9 cellular contexts compared by ENCODE assay signal in the genomic region with DNA sequence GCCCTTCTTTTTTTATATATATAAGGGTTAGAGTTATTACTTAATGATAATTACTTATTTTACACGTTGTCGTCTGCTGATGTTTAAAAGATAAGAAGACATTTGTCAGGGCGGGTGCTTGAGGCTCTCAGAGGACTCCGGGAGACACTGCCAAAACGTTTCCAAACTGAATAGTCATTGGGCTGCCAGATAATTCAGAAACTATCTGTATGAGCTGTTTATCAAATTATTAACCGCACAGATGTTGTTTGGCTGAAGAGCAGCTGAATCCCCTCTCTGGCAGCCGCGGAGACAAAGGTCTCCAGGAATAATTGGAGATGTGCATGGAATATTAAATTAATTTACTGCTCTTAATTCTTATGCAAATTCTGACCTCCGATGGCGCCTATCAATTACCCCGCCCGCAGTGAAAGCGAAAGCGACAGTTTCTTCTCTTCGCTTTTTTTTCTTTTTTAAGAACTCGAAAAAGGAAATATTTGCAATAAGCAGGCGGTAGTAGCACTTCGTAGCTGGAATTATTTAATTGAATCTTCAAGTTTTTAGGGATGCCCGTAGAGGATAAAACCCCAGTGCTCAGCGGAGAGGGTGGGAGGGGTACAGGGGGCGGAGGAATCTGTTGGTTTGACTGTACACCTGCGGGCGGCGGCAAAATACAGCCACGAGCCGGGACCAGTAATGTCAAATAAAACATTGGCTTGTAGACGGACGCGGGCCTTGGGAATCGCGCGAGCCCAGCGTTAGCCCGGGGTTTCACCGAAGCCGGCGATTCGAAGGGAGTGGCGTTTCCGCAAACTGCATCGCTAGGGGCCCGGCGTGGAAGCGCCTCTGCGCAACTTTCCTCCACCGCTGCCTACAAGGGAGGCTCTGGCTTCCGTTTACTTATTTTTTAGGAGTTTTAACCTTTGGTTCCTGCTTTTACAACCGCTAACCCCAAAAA. TPM values are rescaled to one million over a fixed set of nuclear protein-coding genes. Genes with fewer than 3 reads are reported as not detected.
DNase-seq lines count a peak whose midpoint lies in the region; ATAC-seq and TF ChIP-seq lines count a peak whose summit lies in the region.
"Had no signal": no experiment of that assay in that cellular context is flagged by ENCODE, and none has a peak within 500 bp of the region (broad histone marks: within the 10 kb centered on the region; RNA-seq: fewer than 3 reads in every experiment).

No MANE protein-coding gene starts in this region.

- H3K4me1 Mint-ChIP-seq in effector memory CD8-positive, alpha-beta T cell (ENCODE audit: low read depth in 2 of 2): peaks cover 27 to 31% of the 10 kb centered on the region in 2 donors
- H3K4me1 Mint-ChIP-seq in naive thymus-derived CD4-positive, alpha-beta T cell: peaks cover 16 to 50% (median 45%) of the 10 kb centered on the region in 7 donors

- peaks cover 20 to 34% of the 10 kb centered on the region in 2 donors for H3K4me1 ChIP-seq in naive thymus-derived CD4-positive, alpha-beta T cell (ENCODE audit: control insufficient read depth in 2 of 2, insufficient read depth in 2 of 2, low read length in 2 of 2)

- H3K36me3 Mint-ChIP-seq in effector memory CD8-positive, alpha-beta T cell (ENCODE audit: insufficient read depth): peaks cover 22% of the 10 kb centered on the region
- H3K36me3 Mint-ChIP-seq in naive thymus-derived CD4-positive, alpha-beta T cell: peaks cover 0 to 6% (median 0%) of the 10 kb centered on the region in 5 donors

- no peaks in the 10 kb centered on the region for H3K9me3 ChIP-seq in naive thymus-derived CD4-positive, alpha-beta T cell (ENCODE audit: control insufficient read depth in 2 of 3, low read length in 3 of 3)

- peaks cover 18 to 58% of the 10 kb centered on the region in 2 donors for H3K27me3 ChIP-seq in naive thymus-derived CD4-positive, alpha-beta T cell (ENCODE audit: control insufficient read depth in 2 of 2, insufficient read depth in 2 of 2, low read length in 2 of 2)

- intact Hi-C loops in naive thymus-derived CD4-positive, alpha-beta T cell (cut with micrococcal nuclease): loop anchor here (1.0 to 5.0 kb wide), 11 partner anchors 25 to 1048 kb away; a partner anchor contains a TSS

- H3K27ac Mint-ChIP-seq in effector memory CD8-positive, alpha-beta T cell: peak overlapping the region; percentile 93 to 97
- H3K27ac Mint-ChIP-seq in naive thymus-derived CD4-positive, alpha-beta T cell: peak overlapping the region in 5 of 9 donors; percentile 18 to 90 (median 38)

- ATAC-seq in GM19035 (IDR thresholded peaks at IDR 0.05; ENCODE audit: unreplicated experiment) (peak; percentile 42), HG02610 (IDR thresholded peaks at IDR 0.05; ENCODE audit: unreplicated experiment) (no peak)
- peak; percentile 50 for ATAC-seq in effector memory CD8-positive, alpha-beta T cell (replicated peaks)
- ATAC-seq in naive thymus-derived CD4-positive, alpha-beta T cell: peak; percentile 64

- no peak overlapping the region for H3K27ac ChIP-seq in naive thymus-derived CD4-positive, alpha-beta T cell (ENCODE audit: low read depth, low read length)
- H3K27ac ChIP-seq: epithelial cell of prostate had no signal

- DNase-seq in AG10803 (ENCODE audit: low read depth) (peak; percentile 12), Kasumi-1 (lab: John Stamatoyannopoulos, UW) (peak; percentile 26 to 39), T-helper 9 cell (peak; percentile 17), NCI-H446 treated with DMSO at 0.1 percent for 48 hours (lab: John Stamatoyannopoulos, UW) (no peak)
- DNase-seq in effector memory CD8-positive, alpha-beta T cell: peak; percentile 34 to 49 (median 36)
- DNase-seq in naive thymus-derived CD4-positive, alpha-beta T cell: peak in 5 of 9 donors; percentile 32 to 54 (median 40)

- no peak for TF ChIP-seq CTCF in AG10803 (conservative IDR thresholded peaks at IDR 0.05; ENCODE audit: low read length)

- POLR2A ChIA-PET in naive thymus-derived CD4-positive, alpha-beta T cell (lab: Charles Lee): interaction anchor here (1.0 to 1.5 kb wide), 2 partner anchors 23 to 26 kb away, joined by 3 to 6 read pairs; a partner anchor contains a TSS

- H3K27me3 Mint-ChIP-seq in effector memory CD8-positive, alpha-beta T cell: peaks cover 40 to 68% of the 10 kb centered on the region in 2 donors
- peaks cover 76 to 93% (median 91%) of the 10 kb centered on the region in 5 donors for H3K27me3 Mint-ChIP-seq in naive thymus-derived CD4-positive, alpha-beta T cell

- peak overlapping the region; percentile 42 for H3K4me3 ChIP-seq in AG10803 (ENCODE audit: low read length)
- H3K4me3 ChIP-seq in naive thymus-derived CD4-positive, alpha-beta T cell (ENCODE audit: low read length): peak overlapping the region; percentile 51

- H3K36me3 ChIP-seq in naive thymus-derived CD4-positive, alpha-beta T cell (ENCODE audit: control insufficient read depth in 2 of 3, insufficient read depth in 3 of 3, low read length in 3 of 3): no peaks in the 10 kb centered on the region

- CTCF ChIA-PET in naive thymus-derived CD4-positive, alpha-beta T cell (lab: Charles Lee): no interaction called here

- H3K4me3 Mint-ChIP-seq in effector memory CD8-positive, alpha-beta T cell: peak overlapping the region; percentile 95
- H3K4me3 Mint-ChIP-seq in naive thymus-derived CD4-positive, alpha-beta T cell: peak overlapping the region; percentile 78 to 91 (median 84)

- no peaks in the 10 kb centered on the region for H3K9me3 Mint-ChIP-seq in effector memory CD8-positive, alpha-beta T cell
- H3K9me3 Mint-ChIP-seq in naive thymus-derived CD4-positive, alpha-beta T cell: peaks cover 0 to 7% (median 0%) of the 10 kb centered on the region in 11 donors

RNA-seq across cellular contexts. Expression of a gene that starts 6.2 kb away (rescaled TPM):
- not detected for total RNA-seq in naive thymus-derived CD4-positive, alpha-beta T cell
- not detected for polyA plus RNA-seq in naive thymus-derived CD4-positive, alpha-beta T cell

RNA-seq across cellular contexts. Expression of a gene that starts 26.0 kb away (rescaled TPM):
- 10 to 100 TPM; 15.6 to 47.4 (median 32.5) TPM for total RNA-seq in naive thymus-derived CD4-positive, alpha-beta T cell
- 10 to 100 TPM; 20.1 to 49.6 TPM for polyA plus RNA-seq in naive thymus-derived CD4-positive, alpha-beta T cell
